Comparison of ENCODE assay signal across 8 cellular contexts in genomic region chr1:25997759-25998074, GRCh38. TPM values are rescaled to one million over a fixed set of nuclear protein-coding genes. Genes with fewer than 3 reads are reported as not detected.
DNase-seq lines count a peak whose midpoint lies in the region; ATAC-seq and TF ChIP-seq lines count a peak whose summit lies in the region.

Gene PAFAH2, minus strand, starts transcription at chr1:25998063. Its CDS starts 7,247 bp downstream, at chr1:25990816.

- H3K36me3 ChIP-seq in liver (ENCODE audit: control insufficient read depth in 4 of 4, insufficient read depth in 3 of 4, low read depth in 1 of 4, low read length in 3 of 4) = no peaks in the 10 kb centered on the region
- H3K36me3 ChIP-seq in tibial artery = no peaks in the 10 kb centered on the region

- H3K27me3 Mint-ChIP-seq in brain = peaks cover 9% of the 10 kb centered on the region

- peak within 1 kb of the TSS; percentile 70 to 94 for H3K9ac ChIP-seq in liver (ENCODE audit: low read depth in 1 of 2, low read length in 2 of 2)

- H3K9me3 ChIP-seq in liver (ENCODE audit: control insufficient read depth in 4 of 4, low read length in 3 of 4) (no peaks in the 10 kb centered on the region), tibial artery (no peaks in the 10 kb centered on the region)

- intact Hi-C loops in tibial artery (cut with DNase I; ENCODE audit: low total_unique reads) = loop anchor here (5.0 to 10.0 kb wide), 2 partner anchors 175 to 383 kb away; partner anchors contain the start of gene MAN1C1

- H3K4me1 ChIP-seq in liver (ENCODE audit: control insufficient read depth in 4 of 4, insufficient read depth in 4 of 4, low read length in 3 of 4) (peaks cover 2 to 17% (median 13%) of the 10 kb centered on the region in 4 donors), tibial artery (peaks cover 0 to 20% (median 11%) of the 10 kb centered on the region in 4 donors)

- H3K4me3 ChIP-seq in GM12865 (ENCODE audit: low read depth, low read length) (peak within 1 kb of the TSS; percentile 81), liver (ENCODE audit: low read depth in 1 of 3, low read length in 3 of 3) (peak within 1 kb of the TSS; percentile 73 to 84 (median 80)), tibial artery (peak within 1 kb of the TSS; percentile 63 to 71)

- no peak for TF ChIP-seq CTCF in GM12865 (IDR thresholded peaks at IDR 0.05; ENCODE audit: insufficient read depth, low read depth, low read length, missing control alignments)
- no peak for TF ChIP-seq CTCF in brain (conservative IDR thresholded peaks at IDR 0.05)
- TF ChIP-seq CTCF in liver (IDR thresholded peaks at IDR 0.05; ENCODE audit: low read depth, low read length, missing input control) = no peak
- no peak for TF ChIP-seq CTCF in tibial artery (IDR thresholded peaks at IDR 0.05)

- no peaks in the 10 kb centered on the region for H3K9me3 Mint-ChIP-seq in brain

- peak within 1 kb of the TSS; percentile 92 to 97 (median 96) for H3K4me3 Mint-ChIP-seq in brain

- TF ChIP-seq RAD21 in liver (IDR thresholded peaks at IDR 0.05) = no peak

- H3K27me3 ChIP-seq in liver (ENCODE audit: control insufficient read depth in 4 of 4, insufficient read depth in 4 of 4, low read length in 3 of 4) (no peaks in the 10 kb centered on the region), tibial artery (no peaks in the 10 kb centered on the region)

- ATAC-seq in HG03354 (IDR thresholded peaks at IDR 0.05; ENCODE audit: poor library complexity, severe bottlenecking, unreplicated experiment) = peak; percentile 32

- peaks cover 53% of the 10 kb centered on the region for H3K4me1 Mint-ChIP-seq in brain

- DNase-seq in GM12865 (ENCODE audit: low read depth) (no peak), tibial artery (no peak), SIG-M5 (lab: John Stamatoyannopoulos, UW) (no peak), NCI-H1694 (lab: John Stamatoyannopoulos, UW) (no peak), SKM-1 (lab: John Stamatoyannopoulos, UW; ENCODE audit: unreplicated experiment) (no peak)

- H3K36me3 Mint-ChIP-seq in brain = no peaks in the 10 kb centered on the region

- H3K27ac ChIP-seq in liver (ENCODE audit: low read depth in 1 of 2, low read length in 2 of 2) = peak within 1 kb of the TSS; percentile 61 to 83
- H3K27ac ChIP-seq in tibial artery = peak within 1 kb of the TSS; percentile 79 to 81

- H3K27ac Mint-ChIP-seq in brain = peak within 1 kb of the TSS; percentile 96 to 99 (median 97)

- WGBS in liver = under 1% methylated on average over 15 of the region's 15 CpGs

TF ChIP-seq in liver, 16 proteins besides CTCF, POLR2A, EP300 and RAD21:
- no peak for TF ChIP-seq HNF4A (conservative IDR thresholded peaks at IDR 0.05)
- no peak for TF ChIP-seq MAX (IDR thresholded peaks at IDR 0.05)
- TF ChIP-seq GABPA (IDR thresholded peaks at IDR 0.05 in 1 of 2, conservative IDR thresholded peaks at IDR 0.05 in 1 of 2) = no peak
- no peak for TF ChIP-seq ZBTB33 (IDR thresholded peaks at IDR 0.05)
- no peak for TF ChIP-seq NR2F2 (IDR thresholded peaks at IDR 0.05)
- TF ChIP-seq YY1 (IDR thresholded peaks at IDR 0.05) = no peak
- no peak for TF ChIP-seq SP1 (IDR thresholded peaks at IDR 0.05)
- TF ChIP-seq TAF1 (conservative IDR thresholded peaks at IDR 0.05) = no peak
- no peak for TF ChIP-seq JUND (IDR thresholded peaks at IDR 0.05)
- TF ChIP-seq REST (IDR thresholded peaks at IDR 0.05) = no peak
- no peak for TF ChIP-seq EGR1 (IDR thresholded peaks at IDR 0.05; ENCODE audit: low read depth in 2 of 2)
TF ChIP-seq in liver: peak in this region for 0.

RNA-seq across cellular contexts. Expression of gene PAFAH2, which starts in this region (rescaled TPM):
- 8.7 TPM for polyA plus RNA-seq in brain (ENCODE audit: insufficient read depth, low read depth, low replicate concordance)
- total RNA-seq in liver = 10 to 100 TPM; 10.2 to 13.8 TPM
- 10 to 100 TPM in 1 of 2 donors, 1 to 10 TPM in 1; 9.0 to 11.4 TPM for polyA plus RNA-seq in liver
